In the genomic region with DNA sequence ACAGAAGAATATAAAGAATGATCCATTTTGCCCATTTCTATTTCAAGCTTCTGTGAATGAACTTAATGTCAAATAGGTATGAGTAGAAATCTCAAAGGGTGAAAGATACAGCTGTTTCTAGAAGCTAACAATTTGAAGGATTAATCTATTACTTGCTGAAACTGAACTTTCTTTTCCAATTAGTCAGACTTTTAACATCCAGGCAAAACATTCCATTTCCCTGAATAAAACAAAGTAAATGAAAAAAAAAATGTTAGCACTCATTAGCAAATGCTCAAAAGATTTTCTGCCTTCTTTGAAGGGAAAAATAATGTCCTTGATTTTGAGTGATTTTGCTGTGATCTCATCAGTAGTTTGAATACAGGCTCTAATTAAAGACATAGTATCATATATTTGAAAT, we compare ENCODE assay signal across 25 cellular contexts.
"Had no signal": no experiment of that assay in that cellular context is flagged by ENCODE, and none has a peak within 500 bp of the region (broad histone marks: within the 10 kb centered on the region; RNA-seq: fewer than 3 reads in every experiment).

No MANE protein-coding gene starts in this region.

- H3K4me1 ChIP-seq: heart right ventricle, left lung, lower lobe of right lung, pancreas, prostate gland, transverse colon had no signal

- DNase-seq: activated CD4-positive, alpha-beta memory T cell treated with anti-CD3 and anti-CD28 coated beads, Interleukin-2, amount 10 ng/mL, durations not matched to agents 7 days and 5 days; activated CD4-positive, alpha-beta T cell treated with anti-CD3 and anti-CD28 coated beads for 1 hour; activated CD4-positive, alpha-beta T cell treated with anti-CD3 and anti-CD28 coated beads, Interleukin-2, amount 10 ng/mL, durations not matched to agents 7 days and 5 days; activated CD8-positive, alpha-beta memory T cell treated with anti-CD3 and anti-CD28 coated beads, Interleukin-2, amount 50 U/mL, for 48 hours; activated naive CD8-positive, alpha-beta T cell treated with anti-CD3 and anti-CD28 coated beads, Interleukin-2, amount 50 U/mL, for 24 hours; activated T-cell treated with anti-CD3 and anti-CD28 coated beads, Interleukin-2, amount 50 U/mL, for 24 hours; dorsolateral prefrontal cortex; effector memory CD4-positive, alpha-beta T cell; foreskin melanocyte; heart right ventricle; left lung; lower lobe of right lung; mesenchymal stem cell; naive thymus-derived CD8-positive, alpha-beta T cell; nucleus accumbens; pancreas; right cardiac atrium; stimulated activated CD4-positive, alpha-beta T cell treated with anti-CD3 and anti-CD28 coated beads, Interleukin-15, amount 100 ng/mL, for 24 hours; stimulated activated CD4-positive, alpha-beta T cell treated with anti-CD3 and anti-CD28 coated beads, Interleukin-2, amount 100 ng/mL, for 24 hours; stimulated activated naive CD4-positive, alpha-beta T cell; T-helper 17 cell; T1000; transverse colon had no signal

- H3K36me3 ChIP-seq: heart right ventricle, left lung, lower lobe of right lung, pancreas, prostate gland, transverse colon had no signal

- H3K9me3 ChIP-seq: left lung, lower lobe of right lung, pancreas, prostate gland, transverse colon had no signal

- H3K27me3 ChIP-seq: heart right ventricle, left lung, pancreas, transverse colon had no signal

- H3K4me3 ChIP-seq: coronary artery, dorsolateral prefrontal cortex, heart right ventricle, left lung, lower lobe of right lung, pancreas, prostate gland, transverse colon had no signal

- H3K27ac ChIP-seq: coronary artery, dorsolateral prefrontal cortex, heart right ventricle, left lung, lower lobe of right lung, pancreas, prostate gland, transverse colon had no signal
